ENCODE assay signal across 24 cellular contexts in the genomic region with DNA sequence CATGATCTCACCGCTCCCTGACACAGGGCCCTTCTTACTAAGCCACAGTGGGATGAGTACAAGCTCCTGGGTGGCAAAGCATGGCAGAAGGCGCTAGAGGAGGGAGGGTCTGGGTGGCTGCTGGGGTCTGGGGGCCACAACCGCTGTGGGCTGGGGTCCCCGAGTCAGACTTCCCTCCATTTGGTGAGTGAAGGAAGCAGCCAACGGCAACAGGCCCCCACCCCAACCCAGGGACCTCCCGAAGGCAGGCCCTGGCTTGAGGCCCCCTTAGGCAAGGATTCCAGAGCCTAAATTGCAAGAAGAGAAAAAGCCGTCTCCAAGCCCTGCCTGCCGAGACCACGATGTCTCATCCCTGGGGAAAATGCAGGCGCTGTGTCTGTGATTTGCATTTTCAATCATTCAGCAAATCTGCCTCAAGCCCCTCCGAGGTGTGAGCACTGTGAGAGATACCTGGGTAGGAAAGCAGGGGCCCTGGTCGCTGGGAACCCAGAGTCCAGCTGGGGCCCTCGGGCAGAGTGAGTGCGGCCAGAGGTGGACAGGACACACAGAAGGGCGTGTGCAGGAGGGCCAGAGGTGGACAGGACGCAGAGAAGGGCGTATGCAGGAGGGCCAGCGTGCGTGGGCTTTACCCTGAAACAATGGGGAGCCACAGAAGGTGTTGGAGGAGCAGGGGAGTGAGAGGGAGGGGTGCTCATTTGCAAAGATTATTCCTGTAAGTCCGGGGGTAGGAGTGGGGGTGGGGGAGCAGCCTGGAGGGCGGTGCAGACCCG.
DNase-seq lines count a peak whose midpoint lies in the region; ATAC-seq and TF ChIP-seq lines count a peak whose summit lies in the region.
"Had no signal": no experiment of that assay in that cellular context is flagged by ENCODE, and none has a peak within 500 bp of the region (broad histone marks: within the 10 kb centered on the region; RNA-seq: fewer than 3 reads in every experiment).

No MANE protein-coding gene starts in this region.

- peak overlapping the region; percentile 77 for H3K56ac ChIP-seq in mesendoderm (ENCODE audit: low read length)

- H4K8ac ChIP-seq in mesendoderm (ENCODE audit: low read depth, low read length): no peak overlapping the region

- H3K4me3 ChIP-seq in right atrium auricular region: no peak overlapping the region
- peak overlapping the region; percentile 55 for H3K4me3 ChIP-seq in SK-N-MC
- no peak overlapping the region for H3K4me3 ChIP-seq in mesendoderm (ENCODE audit: low read length)
- H3K4me3 ChIP-seq: A549, gastrocnemius medialis, lung, mucosa of descending colon, prostate gland, testis, vagina had no signal

- ATAC-seq in left ventricle myocardium superior: no peak
- ATAC-seq in activated naive CD8-positive, alpha-beta T cell treated with anti-CD3 and anti-CD28 coated beads, Interleukin-2, amount 50 U/mL, for 24 hours: no peak
- ATAC-seq in HG03175 (IDR thresholded peaks at IDR 0.05; ENCODE audit: unreplicated experiment): no peak
- ATAC-seq: activated CD8-positive, alpha-beta T cell treated with anti-CD3 and anti-CD28 coated beads, Interleukin-2, amount 10 ng/mL, durations not matched to agents 7 days and 5 days; gastrocnemius medialis; stimulated activated naive CD8-positive, alpha-beta T cell treated with anti-CD3 and anti-CD28 coated beads, Interleukin-15, Interleukin-2, amounts not matched to agents 100 U/mL and 50 U/mL, for 24 hours had no signal

- no peaks in the 10 kb centered on the region for H3K36me3 Mint-ChIP-seq in activated naive CD8-positive, alpha-beta T cell treated with anti-CD3 and anti-CD28 coated beads, Interleukin-2, amount 50 U/mL, for 24 hours (ENCODE audit: low read depth)
- H3K36me3 Mint-ChIP-seq: activated naive CD8-positive, alpha-beta T cell had no signal

- H2BK120ac ChIP-seq in mesendoderm (ENCODE audit: low read depth, low read length): no peak overlapping the region

- H3K36me3 ChIP-seq in right atrium auricular region (no peaks in the 10 kb centered on the region), SK-N-MC (ENCODE audit: insufficient read depth, low read length) (no peaks in the 10 kb centered on the region), mesendoderm (ENCODE audit: control insufficient read depth, insufficient read depth, low read length) (no peaks in the 10 kb centered on the region)
- H3K36me3 ChIP-seq: gastrocnemius medialis, prostate gland, vagina had no signal

- TF ChIP-seq CTCF in right atrium auricular region (IDR thresholded peaks at IDR 0.05): no peak

- H3K4me3 Mint-ChIP-seq in activated naive CD8-positive, alpha-beta T cell treated with anti-CD3 and anti-CD28 coated beads, Interleukin-2, amount 50 U/mL, for 24 hours: no peak overlapping the region
- H3K4me3 Mint-ChIP-seq: activated CD8-positive, alpha-beta T cell treated with anti-CD3 and anti-CD28 coated beads, Interleukin-2, amount 10 ng/mL, durations not matched to agents 7 days and 5 days; activated naive CD8-positive, alpha-beta T cell; central memory CD8-positive, alpha-beta T cell had no signal

- no peak overlapping the region for H2BK15ac ChIP-seq in mesendoderm (replicated peaks; ENCODE audit: low read depth)

- H3K18ac ChIP-seq in mesendoderm (ENCODE audit: low read length): no peak overlapping the region

- H3K79me2 ChIP-seq in mesendoderm (ENCODE audit: control insufficient read depth, insufficient read depth, low read length): no peaks in the 10 kb centered on the region

- no peak overlapping the region for H3K27ac Mint-ChIP-seq in activated naive CD8-positive, alpha-beta T cell treated with anti-CD3 and anti-CD28 coated beads, Interleukin-2, amount 50 U/mL, for 24 hours
- H3K27ac Mint-ChIP-seq: activated CD8-positive, alpha-beta T cell treated with anti-CD3 and anti-CD28 coated beads, Interleukin-2, amount 10 ng/mL, durations not matched to agents 7 days and 5 days; activated naive CD8-positive, alpha-beta T cell had no signal

- no peaks in the 10 kb centered on the region for H3K27me3 ChIP-seq in right atrium auricular region
- H3K27me3 ChIP-seq in mesendoderm (ENCODE audit: insufficient read depth, low read length, poor library complexity): no peaks in the 10 kb centered on the region
- H3K27me3 ChIP-seq: testis, vagina had no signal

- peak overlapping the region; percentile 39 for H3K4ac ChIP-seq in mesendoderm (ENCODE audit: low read depth, low read length)

- DNase-seq in left ventricle myocardium superior (peak; percentile 13), right atrium auricular region (ENCODE audit: low spot score) (no peak), SK-N-MC (ENCODE audit: low read depth, low spot score) (no peak), mesendoderm (peak; percentile 34), NCI-H1694 treated with DMSO at 0.1 percent for 48 hours (lab: John Stamatoyannopoulos, UW) (no peak), NOMO-1 (lab: John Stamatoyannopoulos, UW; ENCODE audit: unreplicated experiment in 2 of 2) (no peak)
- DNase-seq in activated naive CD8-positive, alpha-beta T cell treated with anti-CD3 and anti-CD28 coated beads, Interleukin-2, amount 50 U/mL, for 24 hours: no peak
- DNase-seq: activated CD8-positive, alpha-beta T cell treated with anti-CD3 and anti-CD28 coated beads, Interleukin-2, amount 10 ng/mL, durations not matched to agents 7 days and 5 days; activated effector memory CD4-positive, alpha-beta T cell treated with Interleukin-2 at 50 U/mL for 16 hours; dermis blood vessel endothelial cell; DMS153; gastrocnemius medialis; mucosa of descending colon; NCI-H2029 treated with DMSO at 0.1 percent for 48 hours; stimulated activated naive CD8-positive, alpha-beta T cell treated with anti-CD3 and anti-CD28 coated beads, Interleukin-15, Interleukin-2, amounts not matched to agents 100 U/mL and 50 U/mL, for 24 hours; T-helper 2 cell; testis had no signal

- no peak overlapping the region for H4K5ac ChIP-seq in mesendoderm (ENCODE audit: low read length)

- no peak overlapping the region for H3K27ac ChIP-seq in right atrium auricular region
- peak overlapping the region; percentile 89 for H3K27ac ChIP-seq in SK-N-MC
- peak overlapping the region; percentile 29 for H3K27ac ChIP-seq in mesendoderm (ENCODE audit: low read depth, low read length)
- H3K27ac ChIP-seq: A549, gastrocnemius medialis, prostate gland, testis, vagina had no signal

- H3K27me3 Mint-ChIP-seq in activated naive CD8-positive, alpha-beta T cell treated with anti-CD3 and anti-CD28 coated beads, Interleukin-2, amount 50 U/mL, for 24 hours: no peaks in the 10 kb centered on the region
- H3K27me3 Mint-ChIP-seq: activated naive CD8-positive, alpha-beta T cell had no signal

- no peaks in the 10 kb centered on the region for H3K79me1 ChIP-seq in mesendoderm (ENCODE audit: low read length)

- WGBS in mesendoderm (ENCODE audit: extremely low coverage, insufficient coverage, low lambda C conversion rate): no CpG with 5 or more reads among the region's 22 CpGs

- H3K9me3 Mint-ChIP-seq in activated naive CD8-positive, alpha-beta T cell treated with anti-CD3 and anti-CD28 coated beads, Interleukin-2, amount 50 U/mL, for 24 hours: no peaks in the 10 kb centered on the region
- H3K9me3 Mint-ChIP-seq: central memory CD8-positive, alpha-beta T cell had no signal

- H2BK5ac ChIP-seq in mesendoderm (ENCODE audit: low read length): peak overlapping the region; percentile 55

- H2AK5ac ChIP-seq in mesendoderm (ENCODE audit: low read length): no peak overlapping the region

- intact Hi-C loops in left ventricle myocardium superior (cut with micrococcal nuclease): no loop called here

- H3K9ac ChIP-seq in SK-N-MC (ENCODE audit: insufficient read length) (no peak overlapping the region), mesendoderm (ENCODE audit: low read length) (peak overlapping the region; percentile 41)

- no peak overlapping the region for H3K23ac ChIP-seq in mesendoderm (ENCODE audit: low read length)

- no peak overlapping the region for H3K4me2 ChIP-seq in mesendoderm (ENCODE audit: low read length)
- H3K4me2 ChIP-seq: A549 had no signal

- H3K4me1 ChIP-seq in right atrium auricular region (peaks cover 0 to 9% of the 10 kb centered on the region in 2 donors), mesendoderm (ENCODE audit: control insufficient read depth, low read depth, low read length) (peaks cover 16% of the 10 kb centered on the region)
- H3K4me1 ChIP-seq: A549, gastrocnemius medialis, testis had no signal

- H3K9me3 ChIP-seq in right atrium auricular region: no peaks in the 10 kb centered on the region
- H3K9me3 ChIP-seq in SK-N-MC (ENCODE audit: low read depth, low read length): no peaks in the 10 kb centered on the region
- H3K9me3 ChIP-seq: A549, gastrocnemius medialis, mucosa of descending colon, prostate gland, testis, vagina had no signal

- no peaks in the 10 kb centered on the region for H3K4me1 Mint-ChIP-seq in activated naive CD8-positive, alpha-beta T cell treated with anti-CD3 and anti-CD28 coated beads, Interleukin-2, amount 50 U/mL, for 24 hours
- H3K4me1 Mint-ChIP-seq: central memory CD8-positive, alpha-beta T cell had no signal

Comparison
In these comparisons a context has a peak if more than half of its experiments do, and no peak if none do; other contexts are left out.
1. DNase-seq: peak in left ventricle myocardium superior (single experiment) and mesendoderm (single experiment); none in right atrium auricular region (single experiment), SK-N-MC (single experiment), activated naive CD8-positive, alpha-beta T cell treated with anti-CD3 and anti-CD28 coated beads, Interleukin-2, amount 50 U/mL, for 24 hours (single experiment), NCI-H1694 treated with DMSO at 0.1 percent for 48 hours (single experiment) and NOMO-1 (0 of 2).
2. H3K27ac ChIP-seq: peak in SK-N-MC (single experiment) and mesendoderm (single experiment); none in right atrium auricular region (0 of 2).